Comparison of ENCODE assay signal across 8 cellular contexts in genomic region chr1:21439721-21440629, GRCh38. TPM values are rescaled to one million over a fixed set of nuclear protein-coding genes. Genes with fewer than 3 reads are reported as not detected.
DNase-seq lines count a peak whose midpoint lies in the region; ATAC-seq, FAIRE-seq and TF ChIP-seq lines count a peak whose summit lies in the region.

TSS of gene NBPF3 (plus strand) at chr1:21440137. CDS start at chr1:21445087, 4,950 bp downstream.

- peak within 1 kb of the TSS; percentile 69 for H3K27ac Mint-ChIP-seq in dendritic cell treated with granulocyte-macrophage colony-stimulating factor and Interleukin-4, amounts not matched to agents 40 ng/mL and 50 ng/mL, for 4 days

- peak; percentile 78 for ATAC-seq in GM18520 (IDR thresholded peaks at IDR 0.05; ENCODE audit: unreplicated experiment)
- ATAC-seq in HG03175 (IDR thresholded peaks at IDR 0.05; ENCODE audit: unreplicated experiment), result peak; percentile 75
- peak; percentile 91 for ATAC-seq in HepG2

- in situ Hi-C loops in HepG2 (cut with HindIII; ENCODE audit: extremely low pct_ligation_motif_present, low pct_unique_long_range_greater_than_20kb), result no loop called here

- peak within 1 kb of the TSS; percentile 55 for H3K9ac ChIP-seq in HepG2 (ENCODE audit: insufficient read depth, low read depth, low read length)

- peaks cover 67% of the 10 kb centered on the region for H3K27me3 Mint-ChIP-seq in dendritic cell treated with granulocyte-macrophage colony-stimulating factor and Interleukin-4, amounts not matched to agents 40 ng/mL and 50 ng/mL, for 4 days

- TF ChIP-seq POLR2A in HepG2 (IDR thresholded peaks at IDR 0.05; ENCODE audit: insufficient read depth in 1 of 2, low read depth in 2 of 2, low read length in 2 of 2), result peak; percentile 35 to 83; a peak in 2 of 4 replicates

- H2AFZ ChIP-seq in HepG2 (ENCODE audit: low read length), result peak within 1 kb of the TSS; percentile 72

- no peaks in the 10 kb centered on the region for H3K36me3 ChIP-seq in HepG2 (replicated peaks in 1 of 2; ENCODE audit: control insufficient read depth in 1 of 2, insufficient read depth in 2 of 2, low read length in 2 of 2)

- CTCF ChIA-PET in HepG2 (lab: Yijun Ruan, JAX; ENCODE audit: low intra/inter-chr PET ratio, low total read pairs), result no interaction called here

- H3K79me2 ChIP-seq in HepG2 (ENCODE audit: insufficient read depth, low read length), result peaks cover 3% of the 10 kb centered on the region

- under 1% methylated on average over 20 of the region's 87 CpGs for WGBS in HepG2 (ENCODE audit: low lambda C conversion rate)

- peak within 1 kb of the TSS; percentile 71 for H3K27ac ChIP-seq in 22Rv1
- H3K27ac ChIP-seq in HepG2 (ENCODE audit: extremely low read length, insufficient read depth, low read length), result peak within 1 kb of the TSS; percentile 33

- H3K4me3 Mint-ChIP-seq in dendritic cell treated with granulocyte-macrophage colony-stimulating factor and Interleukin-4, amounts not matched to agents 40 ng/mL and 50 ng/mL, for 4 days, result peak within 1 kb of the TSS; percentile 85

- FAIRE-seq in HepG2 (lab: Jason Lieb, UNC), result no peak

- H3K9me3 Mint-ChIP-seq in dendritic cell treated with granulocyte-macrophage colony-stimulating factor and Interleukin-4, amounts not matched to agents 40 ng/mL and 50 ng/mL, for 4 days, result no peaks in the 10 kb centered on the region

- peak; percentile 92 for DNase-seq in NCI-H446 (lab: John Stamatoyannopoulos, UW)
- peak; percentile 83 for DNase-seq in activated CD4-positive, alpha-beta T cell treated with anti-CD3 and anti-CD28 coated beads, Interleukin-2, amount 50 U/mL, for 1 hour
- DNase-seq in HepG2 (ENCODE audit: low spot score), result peak; percentile 76
- DNase-seq in stimulated activated CD4-positive, alpha-beta T cell treated with anti-CD3 and anti-CD28 coated beads, Interleukin-2, amount 100 ng/mL, for 4 hours (ENCODE audit: low read depth), result peak; percentile 78

- peaks cover 40% of the 10 kb centered on the region for H3K4me1 ChIP-seq in HepG2 (ENCODE audit: insufficient read depth, low read length)

- peaks cover 1 to 15% of the 10 kb centered on the region in 2 experiments for H3K27me3 ChIP-seq in HepG2 (ENCODE audit: control insufficient read depth in 1 of 2, insufficient read depth in 2 of 2, low read length in 2 of 2)

- H3K4me1 Mint-ChIP-seq in dendritic cell treated with granulocyte-macrophage colony-stimulating factor and Interleukin-4, amounts not matched to agents 40 ng/mL and 50 ng/mL, for 4 days (ENCODE audit: low read depth), result peaks cover 14% of the 10 kb centered on the region

- intact Hi-C loops in dendritic cell treated with granulocyte-macrophage colony-stimulating factor and Interleukin-4, amounts not matched to agents 40 ng/mL and 50 ng/mL, for 4 days (cut with micrococcal nuclease), result no loop called here
- intact Hi-C loops in HepG2 (cut with micrococcal nuclease; ENCODE audit: unreplicated experiment), result no loop called here

- TF ChIP-seq RAD21 in HepG2 (CRISPR knock-in tag; IDR thresholded peaks at IDR 0.05), result no peak

- BruUV-seq in HepG2 (replicated peaks; lab: Mats Ljungman, UMichigan), result no TSS peak

- POLR2A ChIA-PET in HepG2 (lab: Yijun Ruan, JAX), result no interaction called here

- peaks cover 7% of the 10 kb centered on the region for H3K36me3 Mint-ChIP-seq in dendritic cell treated with granulocyte-macrophage colony-stimulating factor and Interleukin-4, amounts not matched to agents 40 ng/mL and 50 ng/mL, for 4 days (ENCODE audit: low read depth)

- H3K4me2 ChIP-seq in HepG2 (ENCODE audit: low read depth, low read length), result peak within 1 kb of the TSS; percentile 90

- TF ChIP-seq CTCF in 22Rv1 (IDR thresholded peaks at IDR 0.05) (no peak), HepG2 (CRISPR knock-in tag; IDR thresholded peaks at IDR 0.05) (0 out of 2 replicates have a peak, but pooled peaks have one; percentile 13)

- TF ChIP-seq EP300 in HepG2 (IDR thresholded peaks at IDR 0.05; ENCODE audit: low read depth in 2 of 2, low read length in 2 of 2) (no peak), HepG2 (CRISPR knock-in tag; IDR thresholded peaks at IDR 0.05; ENCODE audit: borderline replicate concordance) (no peak)

- peak within 1 kb of the TSS; percentile 66 to 81 (median 80) for H3K4me3 ChIP-seq in HepG2 (replicated peaks in 1 of 3; ENCODE audit: insufficient read depth in 1 of 3, low read depth in 2 of 3, low read length in 3 of 3)

- no peaks in the 10 kb centered on the region for H4K20me1 ChIP-seq in HepG2 (ENCODE audit: insufficient read depth, low read length)

- H3K9me3 ChIP-seq in HepG2 (ENCODE audit: low read length), result no peaks in the 10 kb centered on the region

TF ChIP-seq in HepG2, 621 proteins besides CTCF, POLR2A, EP300 and RAD21 (continues in another document):
- TF ChIP-seq DR1 (CRISPR knock-in tag; IDR thresholded peaks at IDR 0.05), result no peak; the same call in none of the 2 replicates
- TF ChIP-seq ZFY (CRISPR knock-in tag; IDR thresholded peaks at IDR 0.05), result peak; percentile 88
- TF ChIP-seq ZBTB7B (CRISPR knock-in tag; IDR thresholded peaks at IDR 0.05), result 0 out of 2 replicates have a peak, but pooled peaks have one; percentile 21
- peak; percentile 45; the same call in 1 of the 2 replicates for TF ChIP-seq ZFP90 (CRISPR knock-in tag; IDR thresholded peaks at IDR 0.05; ENCODE audit: borderline replicate concordance)
- TF ChIP-seq MAFF (IDR thresholded peaks at IDR 0.05; ENCODE audit: low read depth, low read length), result no peak
- peak; percentile 76; the same call in 1 of the 2 replicates for TF ChIP-seq ZZZ3 (CRISPR knock-in tag; IDR thresholded peaks at IDR 0.05; ENCODE audit: borderline replicate concordance)
- no peak for TF ChIP-seq CENPT (CRISPR knock-in tag; IDR thresholded peaks at IDR 0.05; ENCODE audit: low read depth)
- TF ChIP-seq NR1H2 (CRISPR knock-in tag; IDR thresholded peaks at IDR 0.05; ENCODE audit: borderline replicate concordance, low read depth), result no peak
- peak; percentile 25; the same call in 1 of the 2 replicates for TF ChIP-seq ZNF704 (CRISPR knock-in tag; IDR thresholded peaks at IDR 0.05; ENCODE audit: borderline replicate concordance)
- TF ChIP-seq HDAC2 (CRISPR knock-in tag; IDR thresholded peaks at IDR 0.05), result no peak
- TF ChIP-seq HNF1B (CRISPR knock-in tag; IDR thresholded peaks at IDR 0.05), result peak; percentile 31; the same call in 1 of the 2 replicates
- no peak for TF ChIP-seq E2F2 (CRISPR knock-in tag; IDR thresholded peaks at IDR 0.05; ENCODE audit: borderline replicate concordance)
- TF ChIP-seq STAG1 (CRISPR knock-in tag; IDR thresholded peaks at IDR 0.05), result 0 out of 2 replicates have a peak, but pooled peaks have one; percentile 4

RNA-seq across cellular contexts. Expression of gene NBPF3, which starts in this region (rescaled TPM):
- total RNA-seq in HepG2 (2016; rRNA removed; fragmentation: Illumina TruSeq; extraction: Trizol), result 4.9 and 5.8 TPM in 2 replicates
- total RNA-seq in HepG2 (2016; cell fraction: cytosol; rRNA removed; fragmentation: Illumina TruSeq; extraction: Trizol; ENCODE audit: low read depth), result 1.1 and 1.4 TPM in 2 replicates
- 5.8 and 6.7 TPM in 2 replicates for total RNA-seq in HepG2 (2016; cell fraction: insoluble cytoplasmic fraction; rRNA removed; fragmentation: Illumina TruSeq; extraction: Trizol)
- 3.8 and 5.2 TPM in 2 replicates for total RNA-seq in HepG2 (2016; cell fraction: membrane; rRNA removed; fragmentation: Illumina TruSeq; extraction: Trizol)
- total RNA-seq in HepG2 (2016; cell fraction: nucleus; rRNA removed; fragmentation: Illumina TruSeq; extraction: Trizol), result 6.1 and 7.3 TPM in 2 replicates
- 3.5 and 3.6 TPM in 2 replicates for polyA plus RNA-seq in HepG2 (2011; rRNA removed)
- 1.5 and 2.0 TPM in 2 replicates for polyA plus RNA-seq in HepG2 (2011; cell fraction: cytosol; rRNA removed)
- polyA plus RNA-seq in HepG2 (2011; cell fraction: nucleus; rRNA removed), result 8.1 and 8.3 TPM in 2 replicates
- polyA plus RNA-seq in HepG2 (2012), result 2.1 and 2.7 TPM in 2 replicates
- 0.94 and 1.0 TPM in 2 replicates for polyA plus RNA-seq in HepG2 (2016; cell fraction: cytosol; fragmentation: Illumina TruSeq; extraction: Trizol; ENCODE audit: low read depth)
- polyA plus RNA-seq in HepG2 (2016; cell fraction: insoluble cytoplasmic fraction; fragmentation: Illumina TruSeq; extraction: Trizol; ENCODE audit: low read depth), result 4.8 and 5.1 TPM in 2 replicates
- 1.9 and 2.6 TPM in 2 replicates for polyA plus RNA-seq in HepG2 (2016; cell fraction: membrane; fragmentation: Illumina TruSeq; extraction: Trizol; ENCODE audit: low read depth)
- 7.4 and 9.8 TPM in 2 replicates for polyA plus RNA-seq in HepG2 (2016; cell fraction: nucleus; fragmentation: Illumina TruSeq; extraction: Trizol; ENCODE audit: insufficient read depth, low read depth)
- polyA minus RNA-seq in HepG2 (2011; rRNA and poly(A)+ RNA removed; ENCODE audit: low replicate concordance), result 0.54 and 5.8 TPM in 2 replicates
- 1.2 and 2.0 TPM in 2 replicates for polyA minus RNA-seq in HepG2 (2011; cell fraction: cytosol; rRNA and poly(A)+ RNA removed)
- 7.0 and 9.7 TPM in 2 replicates for polyA minus RNA-seq in HepG2 (2011; cell fraction: nucleus; rRNA and poly(A)+ RNA removed)

Comparison
In these comparisons a context has a peak if more than half of its experiments do, and no peak if none do; other contexts are left out.
1. Peak in every context shown above with its lines: DNase-seq, ATAC-seq, H3K4me3 ChIP-seq and H3K27ac ChIP-seq.